ENCODE assay signal across 24 cellular contexts in the genomic region with DNA sequence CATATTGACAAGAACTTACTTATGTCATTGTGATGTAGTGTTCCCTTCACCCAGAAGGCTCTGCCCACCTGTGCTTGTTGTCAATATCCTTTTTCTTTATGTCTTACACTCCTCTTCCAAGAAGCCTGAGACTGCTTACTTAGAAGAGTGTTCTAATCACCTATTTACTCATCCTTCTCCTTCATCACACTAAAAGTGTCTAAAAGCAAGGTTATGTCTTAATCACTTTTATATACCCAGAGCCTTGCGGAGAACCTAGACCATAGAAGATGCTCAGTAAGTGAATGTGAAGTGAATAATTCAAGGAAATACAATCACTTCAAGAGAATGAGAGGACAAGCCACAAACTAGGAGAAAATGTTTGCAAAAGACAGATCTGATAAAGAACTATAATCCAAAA.
DNase-seq lines count a peak whose midpoint lies in the region; ATAC-seq and TF ChIP-seq lines count a peak whose summit lies in the region.
"Had no signal": no experiment of that assay in that cellular context is flagged by ENCODE, and none has a peak within 500 bp of the region (broad histone marks: within the 10 kb centered on the region; RNA-seq: fewer than 3 reads in every experiment).

No MANE protein-coding gene starts in this region.

- H3K4me3 Mint-ChIP-seq in activated CD4-positive, alpha-beta T cell treated with anti-CD3 and anti-CD28 coated beads for 36 hours = no peak overlapping the region
- no peak overlapping the region for H3K4me3 Mint-ChIP-seq in activated CD4-positive, alpha-beta T cell treated with anti-CD3 and anti-CD28 coated beads, Interleukin-2, amount 10 ng/mL, durations not matched to agents 7 days and 5 days
- no peak overlapping the region for H3K4me3 Mint-ChIP-seq in activated naive CD4-positive, alpha-beta T cell treated with anti-CD3 and anti-CD28 coated beads, Interleukin-2, amount 50 U/mL, for 24 hours
- no peak overlapping the region for H3K4me3 Mint-ChIP-seq in activated naive CD4-positive, alpha-beta T cell treated with anti-CD3 and anti-CD28 coated beads, Interleukin-2, amount 10 ng/mL, durations not matched to agents 7 days and 5 days
- no peak overlapping the region for H3K4me3 Mint-ChIP-seq in activated T-helper 17 cell treated with anti-CD3 and anti-CD28 coated beads, Interleukin-2, amount 50 U/mL, for 72 hours
- H3K4me3 Mint-ChIP-seq in stimulated activated effector memory CD8-positive, alpha-beta T cell treated with anti-CD3 and anti-CD28 coated beads, Interleukin-12 subunit alpha, Interleukin-12 subunit beta, amount 100 ng/mL, for 72 hours = no peak overlapping the region
- H3K4me3 Mint-ChIP-seq: CD14-positive monocyte; CD4-positive, alpha-beta T cell; CD8-positive, alpha-beta memory T cell had no signal

- no peak overlapping the region for H3K9ac ChIP-seq in colonic mucosa (ENCODE audit: low read depth in 2 of 2, low read length in 2 of 2)
- H3K9ac ChIP-seq: BLaER1 treated with 17β-estradiol and CSF1 and Interleukin-3, amounts not matched to agents 10 nM and 100 nM; GM23248 had no signal

- H3K9me3 ChIP-seq in colonic mucosa = no peaks in the 10 kb centered on the region
- H3K9me3 ChIP-seq: A549; BE2C; BLaER1 treated with 17β-estradiol and CSF1 and Interleukin-3, amounts not matched to agents 10 nM and 100 nM had no signal

- no peaks in the 10 kb centered on the region for H3K27me3 ChIP-seq in colonic mucosa
- H3K27me3 ChIP-seq: BE2C had no signal

- ATAC-seq in activated CD4-positive, alpha-beta T cell treated with anti-CD3 and anti-CD28 coated beads for 36 hours = peak; percentile 65
- ATAC-seq in activated T-helper 17 cell treated with anti-CD3 and anti-CD28 coated beads, Interleukin-2, amount 50 U/mL, for 72 hours (replicated peaks) = peak; percentile 67
- peak; percentile 67 for ATAC-seq in stimulated activated effector memory CD8-positive, alpha-beta T cell treated with anti-CD3 and anti-CD28 coated beads, Interleukin-12 subunit alpha, Interleukin-12 subunit beta, amount 100 ng/mL, for 72 hours
- ATAC-seq: A549, GM12878 had no signal

- DNase-seq in activated CD4-positive, alpha-beta T cell treated with anti-CD3 and anti-CD28 coated beads for 36 hours = no peak
- DNase-seq in activated CD4-positive, alpha-beta T cell treated with anti-CD3 and anti-CD28 coated beads, Interleukin-2, amount 10 ng/mL, durations not matched to agents 7 days and 5 days = no peak
- no peak for DNase-seq in activated naive CD4-positive, alpha-beta T cell treated with anti-CD3 and anti-CD28 coated beads, Interleukin-2, amount 10 ng/mL, durations not matched to agents 7 days and 5 days
- DNase-seq in stimulated activated effector memory CD8-positive, alpha-beta T cell treated with anti-CD3 and anti-CD28 coated beads, Interleukin-12 subunit alpha, Interleukin-12 subunit beta, amount 100 ng/mL, for 72 hours (ENCODE audit: low spot score in 2 of 2) = no peak
- DNase-seq in colonic mucosa = no peak
- DNase-seq: 8988T; ACHN; AML-193; BE2C; CD4-positive, alpha-beta T cell; CD8-positive, alpha-beta memory T cell; DMS 273 treated with DMSO at 0.1 percent for 48 hours; DMS79; EL; GDM1; GM23248; H7; HCEC 1CT had no signal

- POLR2A ChIA-PET in activated CD4-positive, alpha-beta T cell treated with anti-CD3 and anti-CD28 coated beads for 36 hours (lab: Charles Lee) = no interaction called here
- POLR2A ChIA-PET in activated CD4-positive, alpha-beta T cell treated with anti-CD3 and anti-CD28 coated beads, Interleukin-2, amount 10 ng/mL, durations not matched to agents 7 days and 5 days (lab: Charles Lee) = no interaction called here

- no peaks in the 10 kb centered on the region for H3K9me3 Mint-ChIP-seq in activated CD4-positive, alpha-beta T cell treated with anti-CD3 and anti-CD28 coated beads for 36 hours (ENCODE audit: low read depth)
- H3K9me3 Mint-ChIP-seq in activated CD4-positive, alpha-beta T cell treated with anti-CD3 and anti-CD28 coated beads, Interleukin-2, amount 10 ng/mL, durations not matched to agents 7 days and 5 days = no peaks in the 10 kb centered on the region
- no peaks in the 10 kb centered on the region for H3K9me3 Mint-ChIP-seq in activated naive CD4-positive, alpha-beta T cell treated with anti-CD3 and anti-CD28 coated beads, Interleukin-2, amount 50 U/mL, for 24 hours
- H3K9me3 Mint-ChIP-seq in activated naive CD4-positive, alpha-beta T cell treated with anti-CD3 and anti-CD28 coated beads, Interleukin-2, amount 10 ng/mL, durations not matched to agents 7 days and 5 days = no peaks in the 10 kb centered on the region
- no peaks in the 10 kb centered on the region for H3K9me3 Mint-ChIP-seq in activated T-helper 17 cell treated with anti-CD3 and anti-CD28 coated beads, Interleukin-2, amount 50 U/mL, for 72 hours
- H3K9me3 Mint-ChIP-seq in stimulated activated effector memory CD8-positive, alpha-beta T cell treated with anti-CD3 and anti-CD28 coated beads, Interleukin-12 subunit alpha, Interleukin-12 subunit beta, amount 100 ng/mL, for 72 hours = no peaks in the 10 kb centered on the region
- H3K9me3 Mint-ChIP-seq: CD14-positive monocyte; CD4-positive, alpha-beta T cell; CD8-positive, alpha-beta memory T cell had no signal

- no peak overlapping the region for H3K27ac ChIP-seq in colonic mucosa
- H3K27ac ChIP-seq: A549; BLaER1 treated with 17β-estradiol and CSF1 and Interleukin-3, amounts not matched to agents 10 nM and 100 nM; GM23248 had no signal

- H3K4me1 Mint-ChIP-seq in activated CD4-positive, alpha-beta T cell treated with anti-CD3 and anti-CD28 coated beads for 36 hours = peaks cover 8% of the 10 kb centered on the region
- H3K4me1 Mint-ChIP-seq in activated CD4-positive, alpha-beta T cell treated with anti-CD3 and anti-CD28 coated beads, Interleukin-2, amount 10 ng/mL, durations not matched to agents 7 days and 5 days = peaks cover 9% of the 10 kb centered on the region
- peaks cover 15% of the 10 kb centered on the region for H3K4me1 Mint-ChIP-seq in activated naive CD4-positive, alpha-beta T cell treated with anti-CD3 and anti-CD28 coated beads, Interleukin-2, amount 50 U/mL, for 24 hours
- H3K4me1 Mint-ChIP-seq in activated naive CD4-positive, alpha-beta T cell treated with anti-CD3 and anti-CD28 coated beads, Interleukin-2, amount 10 ng/mL, durations not matched to agents 7 days and 5 days = peaks cover 17% of the 10 kb centered on the region
- no peaks in the 10 kb centered on the region for H3K4me1 Mint-ChIP-seq in activated T-helper 17 cell treated with anti-CD3 and anti-CD28 coated beads, Interleukin-2, amount 50 U/mL, for 72 hours
- no peaks in the 10 kb centered on the region for H3K4me1 Mint-ChIP-seq in stimulated activated effector memory CD8-positive, alpha-beta T cell treated with anti-CD3 and anti-CD28 coated beads, Interleukin-12 subunit alpha, Interleukin-12 subunit beta, amount 100 ng/mL, for 72 hours
- H3K4me1 Mint-ChIP-seq: CD8-positive, alpha-beta memory T cell had no signal

- H3K27ac Mint-ChIP-seq in activated CD4-positive, alpha-beta T cell treated with anti-CD3 and anti-CD28 coated beads for 36 hours = no peak overlapping the region
- H3K27ac Mint-ChIP-seq in activated CD4-positive, alpha-beta T cell treated with anti-CD3 and anti-CD28 coated beads, Interleukin-2, amount 10 ng/mL, durations not matched to agents 7 days and 5 days = no peak overlapping the region
- H3K27ac Mint-ChIP-seq in activated naive CD4-positive, alpha-beta T cell treated with anti-CD3 and anti-CD28 coated beads, Interleukin-2, amount 50 U/mL, for 24 hours = peak overlapping the region; percentile 71
- no peak overlapping the region for H3K27ac Mint-ChIP-seq in activated naive CD4-positive, alpha-beta T cell treated with anti-CD3 and anti-CD28 coated beads, Interleukin-2, amount 10 ng/mL, durations not matched to agents 7 days and 5 days
- H3K27ac Mint-ChIP-seq in activated T-helper 17 cell treated with anti-CD3 and anti-CD28 coated beads, Interleukin-2, amount 50 U/mL, for 72 hours = no peak overlapping the region
- H3K27ac Mint-ChIP-seq in stimulated activated effector memory CD8-positive, alpha-beta T cell treated with anti-CD3 and anti-CD28 coated beads, Interleukin-12 subunit alpha, Interleukin-12 subunit beta, amount 100 ng/mL, for 72 hours = peak overlapping the region; percentile 43
- H3K27ac Mint-ChIP-seq: CD14-positive monocyte; CD4-positive, alpha-beta T cell; CD8-positive, alpha-beta memory T cell had no signal

- H3K4me1 ChIP-seq in colonic mucosa = no peaks in the 10 kb centered on the region
- H3K4me1 ChIP-seq: A549, BE2C had no signal

- no peaks in the 10 kb centered on the region for H3K36me3 Mint-ChIP-seq in activated CD4-positive, alpha-beta T cell treated with anti-CD3 and anti-CD28 coated beads for 36 hours (ENCODE audit: low read depth)
- no peaks in the 10 kb centered on the region for H3K36me3 Mint-ChIP-seq in activated CD4-positive, alpha-beta T cell treated with anti-CD3 and anti-CD28 coated beads, Interleukin-2, amount 10 ng/mL, durations not matched to agents 7 days and 5 days (ENCODE audit: low read depth)
- H3K36me3 Mint-ChIP-seq in activated naive CD4-positive, alpha-beta T cell treated with anti-CD3 and anti-CD28 coated beads, Interleukin-2, amount 50 U/mL, for 24 hours = no peaks in the 10 kb centered on the region
- H3K36me3 Mint-ChIP-seq in activated naive CD4-positive, alpha-beta T cell treated with anti-CD3 and anti-CD28 coated beads, Interleukin-2, amount 10 ng/mL, durations not matched to agents 7 days and 5 days = no peaks in the 10 kb centered on the region
- no peaks in the 10 kb centered on the region for H3K36me3 Mint-ChIP-seq in activated T-helper 17 cell treated with anti-CD3 and anti-CD28 coated beads, Interleukin-2, amount 50 U/mL, for 72 hours (ENCODE audit: low read depth)
- H3K36me3 Mint-ChIP-seq in stimulated activated effector memory CD8-positive, alpha-beta T cell treated with anti-CD3 and anti-CD28 coated beads, Interleukin-12 subunit alpha, Interleukin-12 subunit beta, amount 100 ng/mL, for 72 hours = no peaks in the 10 kb centered on the region
- H3K36me3 Mint-ChIP-seq: CD14-positive monocyte; CD8-positive, alpha-beta memory T cell had no signal

- no peaks in the 10 kb centered on the region for H3K36me3 ChIP-seq in colonic mucosa
- H3K36me3 ChIP-seq: BE2C; BLaER1 treated with 17β-estradiol and CSF1 and Interleukin-3, amounts not matched to agents 10 nM and 100 nM had no signal

- no peaks in the 10 kb centered on the region for H3K27me3 Mint-ChIP-seq in activated CD4-positive, alpha-beta T cell treated with anti-CD3 and anti-CD28 coated beads for 36 hours
- H3K27me3 Mint-ChIP-seq in activated CD4-positive, alpha-beta T cell treated with anti-CD3 and anti-CD28 coated beads, Interleukin-2, amount 10 ng/mL, durations not matched to agents 7 days and 5 days = no peaks in the 10 kb centered on the region
- no peaks in the 10 kb centered on the region for H3K27me3 Mint-ChIP-seq in activated naive CD4-positive, alpha-beta T cell treated with anti-CD3 and anti-CD28 coated beads, Interleukin-2, amount 50 U/mL, for 24 hours
- H3K27me3 Mint-ChIP-seq in activated naive CD4-positive, alpha-beta T cell treated with anti-CD3 and anti-CD28 coated beads, Interleukin-2, amount 10 ng/mL, durations not matched to agents 7 days and 5 days = peaks cover 4% of the 10 kb centered on the region
- H3K27me3 Mint-ChIP-seq in activated T-helper 17 cell treated with anti-CD3 and anti-CD28 coated beads, Interleukin-2, amount 50 U/mL, for 72 hours = peaks cover 6% of the 10 kb centered on the region
- H3K27me3 Mint-ChIP-seq: CD4-positive, alpha-beta T cell had no signal

- CTCF ChIA-PET in activated CD4-positive, alpha-beta T cell treated with anti-CD3 and anti-CD28 coated beads for 36 hours (lab: Charles Lee) = no interaction called here
- CTCF ChIA-PET in activated CD4-positive, alpha-beta T cell treated with anti-CD3 and anti-CD28 coated beads, Interleukin-2, amount 10 ng/mL, durations not matched to agents 7 days and 5 days (lab: Charles Lee) = no interaction called here
- CTCF ChIA-PET in activated naive CD4-positive, alpha-beta T cell treated with anti-CD3 and anti-CD28 coated beads, Interleukin-2, amount 10 ng/mL, durations not matched to agents 7 days and 5 days (lab: Charles Lee) = no interaction called here

- intact Hi-C loops in activated CD4-positive, alpha-beta T cell treated with anti-CD3 and anti-CD28 coated beads for 36 hours (cut with DNase I, micrococcal nuclease) = no loop called here
- intact Hi-C loops in colonic mucosa (cut with DNase I) = no loop called here

- H3K4me3 ChIP-seq in colonic mucosa = no peak overlapping the region
- H3K4me3 ChIP-seq: A549; BLaER1 treated with 17β-estradiol and CSF1 and Interleukin-3, amounts not matched to agents 10 nM and 100 nM; GM12878; GM23248 had no signal

- no peak for TF ChIP-seq CTCF in colonic mucosa (IDR thresholded peaks at IDR 0.05)

Comparison
In these comparisons a context has a peak if more than half of its experiments do, and no peak if none do; other contexts are left out.
1. H3K27ac Mint-ChIP-seq: peak in activated naive CD4-positive, alpha-beta T cell treated with anti-CD3 and anti-CD28 coated beads, Interleukin-2, amount 50 U/mL, for 24 hours (single experiment) and stimulated activated effector memory CD8-positive, alpha-beta T cell treated with anti-CD3 and anti-CD28 coated beads, Interleukin-12 subunit alpha, Interleukin-12 subunit beta, amount 100 ng/mL, for 72 hours (single experiment); none in activated CD4-positive, alpha-beta T cell treated with anti-CD3 and anti-CD28 coated beads for 36 hours (single experiment), activated CD4-positive, alpha-beta T cell treated with anti-CD3 and anti-CD28 coated beads, Interleukin-2, amount 10 ng/mL, durations not matched to agents 7 days and 5 days (single experiment), activated naive CD4-positive, alpha-beta T cell treated with anti-CD3 and anti-CD28 coated beads, Interleukin-2, amount 10 ng/mL, durations not matched to agents 7 days and 5 days (single experiment) and activated T-helper 17 cell treated with anti-CD3 and anti-CD28 coated beads, Interleukin-2, amount 50 U/mL, for 72 hours (single experiment).
2. Peak in every context shown above with its lines, with median percentiles within 50 percentile points of each other: ATAC-seq.